ENCODE assay signal across 14 cellular contexts in the genomic region with DNA sequence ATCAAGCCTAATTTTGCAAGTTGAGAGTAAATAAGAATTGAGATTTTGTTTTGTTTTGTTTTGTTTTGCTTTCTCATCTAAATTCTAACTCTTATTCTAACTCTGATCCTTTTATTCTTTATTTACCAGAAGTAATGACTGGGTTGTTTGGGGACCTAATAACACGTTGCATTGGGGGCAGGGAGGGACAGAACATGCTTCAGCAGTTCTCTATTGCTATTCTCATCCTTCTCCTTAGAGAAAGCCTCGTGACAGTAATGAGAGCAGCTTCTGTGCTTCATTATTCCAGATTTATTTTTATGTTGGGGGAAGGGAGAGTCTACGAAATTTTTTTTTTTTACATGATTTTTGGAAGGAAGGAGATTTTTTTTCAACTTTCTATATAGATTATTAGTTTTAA.
A peak's percentile ranks its signal among the peaks of the same experiment; 100 is the strongest.
DNase-seq lines count a peak whose midpoint lies in the region; ATAC-seq lines count a peak whose summit lies in the region.
"Had no signal": no experiment of that assay in that cellular context is flagged by ENCODE, and none has a peak within 500 bp of the region (broad histone marks: within the 10 kb centered on the region; RNA-seq: fewer than 3 reads in every experiment).

No MANE protein-coding gene starts in this region.

- H3K27me3 ChIP-seq in layer of hippocampus (ENCODE audit: control insufficient read depth, insufficient read depth, low read length), result no peaks in the 10 kb centered on the region
- H3K27me3 ChIP-seq in subcutaneous abdominal adipose tissue (ENCODE audit: control insufficient read depth in 5 of 5, insufficient read depth in 4 of 5, low read length in 5 of 5), result no peaks in the 10 kb centered on the region

- no peaks in the 10 kb centered on the region for H3K9me3 ChIP-seq in subcutaneous abdominal adipose tissue (ENCODE audit: control insufficient read depth in 5 of 5, low read length in 5 of 5)

- H3K27ac ChIP-seq in caudate nucleus (ENCODE audit: low read depth, low read length) (peak overlapping the region; percentile 74), layer of hippocampus (ENCODE audit: low read depth, low read length) (peak overlapping the region; percentile 72), subcutaneous abdominal adipose tissue (ENCODE audit: low read depth, low read length) (peak overlapping the region; percentile 48)

- no peak overlapping the region for H3K4me3 ChIP-seq in subcutaneous abdominal adipose tissue (ENCODE audit: low read depth in 1 of 5, low read length in 5 of 5)

- H3K36me3 ChIP-seq in subcutaneous abdominal adipose tissue (ENCODE audit: control insufficient read depth in 5 of 5, insufficient read depth in 5 of 5, low read length in 5 of 5), result peaks cover 0 to 5% (median 2%) of the 10 kb centered on the region in 5 donors

- H3K4me1 ChIP-seq in subcutaneous abdominal adipose tissue (ENCODE audit: control insufficient read depth in 5 of 5, insufficient read depth in 5 of 5, low read length in 5 of 5), result peaks cover 0 to 32% (median 30%) of the 10 kb centered on the region in 5 donors

- H3K9ac ChIP-seq in subcutaneous abdominal adipose tissue (ENCODE audit: low read length in 5 of 5), result peak overlapping the region in 1 of 5 donors; percentile 47

- peak; percentile 43 for ATAC-seq in HG03442 (IDR thresholded peaks at IDR 0.05; ENCODE audit: unreplicated experiment)
- ATAC-seq in HG02970 (IDR thresholded peaks at IDR 0.05; ENCODE audit: low FRiP score, unreplicated experiment), result no peak
- no peak for ATAC-seq in HG02870 (IDR thresholded peaks at IDR 0.05; ENCODE audit: unreplicated experiment)
- ATAC-seq in HG03095 (IDR thresholded peaks at IDR 0.05; ENCODE audit: unreplicated experiment), result no peak
- ATAC-seq: stimulated activated naive B cell treated with anti-CD40 and anti-IgM and Interleukin-4, amounts not matched to agents 10 μg/mL and 1 μg/mL and 100 μg/mL, for 72 hours had no signal

- DNase-seq in caudate nucleus (lab: John Stamatoyannopoulos, UW) (peak in 22 of 61 donors; percentile 18 to 77 (median 46)), NCI-H146 (lab: John Stamatoyannopoulos, UW) (no peak)
- DNase-seq: activated naive CD4-positive, alpha-beta T cell; HCEC 1CT; mesendoderm; SHP77 treated with DMSO at 0.1 percent for 48 hours; stimulated activated CD4-positive, alpha-beta T cell treated with anti-CD3 and anti-CD28 coated beads, Interleukin-4, amount 100 ng/mL, for 24 hours; stimulated activated naive B cell treated with anti-CD40 and anti-IgM and Interleukin-4, amounts not matched to agents 10 μg/mL and 1 μg/mL and 100 μg/mL, for 72 hours had no signal
